1 cellular context compared by ENCODE assay signal in the genomic region with DNA sequence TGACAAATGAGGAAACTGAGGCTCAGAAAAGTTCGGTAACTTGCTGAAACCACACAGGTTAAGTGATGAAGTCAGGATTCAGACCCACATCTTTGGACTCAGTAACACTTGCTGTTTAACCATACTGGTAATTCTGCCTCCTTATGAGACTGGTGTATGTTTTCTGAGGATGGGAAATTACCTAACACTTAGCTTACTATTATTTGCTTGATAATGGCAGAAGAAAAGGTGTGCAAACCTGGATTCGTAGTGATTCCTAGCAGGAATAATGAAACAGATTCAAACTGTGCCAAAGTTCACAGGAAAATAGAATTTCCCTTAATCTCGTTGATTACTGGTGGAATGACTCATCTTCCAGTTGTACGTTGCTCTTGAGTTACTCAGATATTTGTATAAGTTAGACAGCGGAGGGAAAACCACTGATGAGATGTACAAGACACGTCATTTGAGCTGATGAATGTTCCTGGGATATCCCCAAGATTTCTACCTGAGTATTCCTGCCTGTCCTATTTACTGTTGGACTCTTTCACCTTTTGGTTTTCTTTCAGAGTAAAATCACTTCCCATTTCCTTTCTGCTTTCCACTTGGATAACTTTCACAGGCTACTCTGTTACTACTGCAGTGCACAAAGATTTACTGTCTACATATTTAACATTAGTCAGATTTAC.
TF ChIP-seq lines count a peak whose summit lies in the region.

No MANE protein-coding gene starts in this region.

TF ChIP-seq in HepG2, 621 proteins besides CTCF, POLR2A, EP300 and RAD21 (continued from another document and continues in another):
- TF ChIP-seq, protein P1, sequence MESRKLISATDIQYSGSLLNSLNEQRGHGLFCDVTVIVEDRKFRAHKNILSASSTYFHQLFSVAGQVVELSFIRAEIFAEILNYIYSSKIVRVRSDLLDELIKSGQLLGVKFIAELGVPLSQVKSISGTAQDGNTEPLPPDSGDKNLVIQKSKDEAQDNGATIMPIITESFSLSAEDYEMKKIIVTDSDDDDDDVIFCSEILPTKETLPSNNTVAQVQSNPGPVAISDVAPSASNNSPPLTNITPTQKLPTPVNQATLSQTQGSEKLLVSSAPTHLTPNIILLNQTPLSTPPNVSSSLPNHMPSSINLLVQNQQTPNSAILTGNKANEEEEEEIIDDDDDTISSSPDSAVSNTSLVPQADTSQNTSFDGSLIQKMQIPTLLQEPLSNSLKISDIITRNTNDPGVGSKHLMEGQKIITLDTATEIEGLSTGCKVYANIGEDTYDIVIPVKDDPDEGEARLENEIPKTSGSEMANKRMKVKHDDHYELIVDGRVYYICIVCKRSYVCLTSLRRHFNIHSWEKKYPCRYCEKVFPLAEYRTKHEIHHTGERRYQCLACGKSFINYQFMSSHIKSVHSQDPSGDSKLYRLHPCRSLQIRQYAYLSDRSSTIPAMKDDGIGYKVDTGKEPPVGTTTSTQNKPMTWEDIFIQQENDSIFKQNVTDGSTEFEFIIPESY (CRISPR knock-in tag; IDR thresholded peaks at IDR 0.05) = no peak
- no peak for TF ChIP-seq BORCS8-MEF2B (CRISPR knock-in tag; IDR thresholded peaks at IDR 0.05)
- no peak for TF ChIP-seq ZNF616 (CRISPR knock-in tag; IDR thresholded peaks at IDR 0.05; ENCODE audit: low read depth)
- TF ChIP-seq ZNF761 (CRISPR knock-in tag; conservative IDR thresholded peaks at IDR 0.05) = no peak
- TF ChIP-seq MTA1 (CRISPR knock-in tag; IDR thresholded peaks at IDR 0.05; ENCODE audit: borderline replicate concordance) = no peak
- TF ChIP-seq, protein P2, sequence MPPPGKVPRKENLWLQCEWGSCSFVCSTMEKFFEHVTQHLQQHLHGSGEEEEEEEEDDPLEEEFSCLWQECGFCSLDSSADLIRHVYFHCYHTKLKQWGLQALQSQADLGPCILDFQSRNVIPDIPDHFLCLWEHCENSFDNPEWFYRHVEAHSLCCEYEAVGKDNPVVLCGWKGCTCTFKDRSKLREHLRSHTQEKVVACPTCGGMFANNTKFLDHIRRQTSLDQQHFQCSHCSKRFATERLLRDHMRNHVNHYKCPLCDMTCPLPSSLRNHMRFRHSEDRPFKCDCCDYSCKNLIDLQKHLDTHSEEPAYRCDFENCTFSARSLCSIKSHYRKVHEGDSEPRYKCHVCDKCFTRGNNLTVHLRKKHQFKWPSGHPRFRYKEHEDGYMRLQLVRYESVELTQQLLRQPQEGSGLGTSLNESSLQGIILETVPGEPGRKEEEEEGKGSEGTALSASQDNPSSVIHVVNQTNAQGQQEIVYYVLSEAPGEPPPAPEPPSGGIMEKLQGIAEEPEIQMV (CRISPR knock-in tag; IDR thresholded peaks at IDR 0.05; ENCODE audit: low read depth) = no peak
- TF ChIP-seq PHB2 (IDR thresholded peaks at IDR 0.05; ENCODE audit: partially characterized antibody) = no peak
- no peak for TF ChIP-seq TGIF2 (CRISPR knock-in tag; IDR thresholded peaks at IDR 0.05)
- TF ChIP-seq NR3C1 (CRISPR knock-in tag; IDR thresholded peaks at IDR 0.05) = no peak
- peak; percentile 99 for TF ChIP-seq PPARG (CRISPR knock-in tag; conservative IDR thresholded peaks at IDR 0.05)
- no peak for TF ChIP-seq ZIK1 (CRISPR knock-in tag; IDR thresholded peaks at IDR 0.05; ENCODE audit: borderline replicate concordance, low read depth)
- TF ChIP-seq POLR2AphosphoS2 (IDR thresholded peaks at IDR 0.05; ENCODE audit: low read depth, low read length) = no peak
- no peak for TF ChIP-seq HNRNPK (IDR thresholded peaks at IDR 0.05; ENCODE audit: low read depth, low read length, poor library complexity, severe bottlenecking)
- TF ChIP-seq ZSCAN22 (CRISPR knock-in tag; IDR thresholded peaks at IDR 0.05) = no peak
- no peak for TF ChIP-seq TMF1 (CRISPR knock-in tag; IDR thresholded peaks at IDR 0.05; ENCODE audit: low read depth)
- TF ChIP-seq ZNF75D (CRISPR knock-in tag; IDR thresholded peaks at IDR 0.05; ENCODE audit: borderline replicate concordance) = no peak
- TF ChIP-seq ZEB1 (IDR thresholded peaks at IDR 0.05; ENCODE audit: insufficient replicate concordance, low read depth) = no peak
- TF ChIP-seq, protein P3, sequence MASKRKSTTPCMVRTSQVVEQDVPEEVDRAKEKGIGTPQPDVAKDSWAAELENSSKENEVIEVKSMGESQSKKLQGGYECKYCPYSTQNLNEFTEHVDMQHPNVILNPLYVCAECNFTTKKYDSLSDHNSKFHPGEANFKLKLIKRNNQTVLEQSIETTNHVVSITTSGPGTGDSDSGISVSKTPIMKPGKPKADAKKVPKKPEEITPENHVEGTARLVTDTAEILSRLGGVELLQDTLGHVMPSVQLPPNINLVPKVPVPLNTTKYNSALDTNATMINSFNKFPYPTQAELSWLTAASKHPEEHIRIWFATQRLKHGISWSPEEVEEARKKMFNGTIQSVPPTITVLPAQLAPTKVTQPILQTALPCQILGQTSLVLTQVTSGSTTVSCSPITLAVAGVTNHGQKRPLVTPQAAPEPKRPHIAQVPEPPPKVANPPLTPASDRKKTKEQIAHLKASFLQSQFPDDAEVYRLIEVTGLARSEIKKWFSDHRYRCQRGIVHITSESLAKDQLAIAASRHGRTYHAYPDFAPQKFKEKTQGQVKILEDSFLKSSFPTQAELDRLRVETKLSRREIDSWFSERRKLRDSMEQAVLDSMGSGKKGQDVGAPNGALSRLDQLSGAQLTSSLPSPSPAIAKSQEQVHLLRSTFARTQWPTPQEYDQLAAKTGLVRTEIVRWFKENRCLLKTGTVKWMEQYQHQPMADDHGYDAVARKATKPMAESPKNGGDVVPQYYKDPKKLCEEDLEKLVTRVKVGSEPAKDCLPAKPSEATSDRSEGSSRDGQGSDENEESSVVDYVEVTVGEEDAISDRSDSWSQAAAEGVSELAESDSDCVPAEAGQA (IDR thresholded peaks at IDR 0.05; ENCODE audit: low read depth) = no peak; the same call in 1 of the 2 replicates
- TF ChIP-seq, protein P3 (CRISPR knock-in tag; IDR thresholded peaks at IDR 0.05; ENCODE audit: borderline replicate concordance) = no peak
- TF ChIP-seq TBX3 (IDR thresholded peaks at IDR 0.05; ENCODE audit: borderline replicate concordance) = no peak
- TF ChIP-seq ZNF274 (CRISPR knock-in tag; IDR thresholded peaks at IDR 0.05) = no peak
- TF ChIP-seq ZNF367 (CRISPR knock-in tag; IDR thresholded peaks at IDR 0.05; ENCODE audit: borderline replicate concordance) = no peak
- TF ChIP-seq GMEB2 (CRISPR knock-in tag; IDR thresholded peaks at IDR 0.05; ENCODE audit: low read depth) = no peak
- no peak for TF ChIP-seq TCF7 (IDR thresholded peaks at IDR 0.05; ENCODE audit: low read depth)
- no peak for TF ChIP-seq ZC3H13 (CRISPR knock-in tag; IDR thresholded peaks at IDR 0.05)
- TF ChIP-seq HNRNPLL (IDR thresholded peaks at IDR 0.05; ENCODE audit: low read depth, low read length, poor library complexity, severe bottlenecking) = no peak
- no peak for TF ChIP-seq ZNF879 (CRISPR knock-in tag; IDR thresholded peaks at IDR 0.05)
- no peak for TF ChIP-seq FOXJ3 (CRISPR knock-in tag; IDR thresholded peaks at IDR 0.05; ENCODE audit: borderline replicate concordance)
- TF ChIP-seq MEIS1 (CRISPR knock-in tag; IDR thresholded peaks at IDR 0.05; ENCODE audit: borderline replicate concordance) = 0 out of 2 replicates have a peak, but pooled peaks have one; percentile 3
- no peak for TF ChIP-seq ZKSCAN1 (IDR thresholded peaks at IDR 0.05; ENCODE audit: low read length)
- TF ChIP-seq NRL (CRISPR knock-in tag; IDR thresholded peaks at IDR 0.05; ENCODE audit: borderline replicate concordance) = no peak
- 0 out of 2 replicates have a peak, but pooled peaks have one; percentile 17 for TF ChIP-seq RFX3 (CRISPR knock-in tag; IDR thresholded peaks at IDR 0.05)
- TF ChIP-seq, protein P4, sequence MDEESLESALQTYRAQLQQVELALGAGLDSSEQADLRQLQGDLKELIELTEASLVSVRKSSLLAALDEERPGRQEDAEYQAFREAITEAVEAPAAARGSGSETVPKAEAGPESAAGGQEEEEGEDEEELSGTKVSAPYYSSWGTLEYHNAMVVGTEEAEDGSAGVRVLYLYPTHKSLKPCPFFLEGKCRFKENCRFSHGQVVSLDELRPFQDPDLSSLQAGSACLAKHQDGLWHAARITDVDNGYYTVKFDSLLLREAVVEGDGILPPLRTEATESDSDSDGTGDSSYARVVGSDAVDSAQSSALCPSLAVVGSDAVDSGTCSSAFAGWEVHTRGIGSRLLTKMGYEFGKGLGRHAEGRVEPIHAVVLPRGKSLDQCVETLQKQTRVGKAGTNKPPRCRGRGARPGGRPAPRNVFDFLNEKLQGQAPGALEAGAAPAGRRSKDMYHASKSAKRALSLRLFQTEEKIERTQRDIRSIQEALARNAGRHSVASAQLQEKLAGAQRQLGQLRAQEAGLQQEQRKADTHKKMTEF (CRISPR knock-in tag; IDR thresholded peaks at IDR 0.05) = peak; percentile 61
- no peak; the same call in 1 of the 2 replicates for TF ChIP-seq MEIS2 (CRISPR knock-in tag; IDR thresholded peaks at IDR 0.05)
- TF ChIP-seq TRAFD1 (CRISPR knock-in tag; IDR thresholded peaks at IDR 0.05; ENCODE audit: borderline replicate concordance) = no peak
- TF ChIP-seq ZNF17 (CRISPR knock-in tag; IDR thresholded peaks at IDR 0.05) = no peak
- TF ChIP-seq ZNF878 (CRISPR knock-in tag; IDR thresholded peaks at IDR 0.05) = no peak
- TF ChIP-seq FOXK1 (CRISPR knock-in tag; IDR thresholded peaks at IDR 0.05; ENCODE audit: borderline replicate concordance, low read depth) = peak; percentile 73; the same call in 1 of the 2 replicates
- TF ChIP-seq ZSCAN25 (CRISPR knock-in tag; IDR thresholded peaks at IDR 0.05) = no peak
- TF ChIP-seq, protein P5, sequence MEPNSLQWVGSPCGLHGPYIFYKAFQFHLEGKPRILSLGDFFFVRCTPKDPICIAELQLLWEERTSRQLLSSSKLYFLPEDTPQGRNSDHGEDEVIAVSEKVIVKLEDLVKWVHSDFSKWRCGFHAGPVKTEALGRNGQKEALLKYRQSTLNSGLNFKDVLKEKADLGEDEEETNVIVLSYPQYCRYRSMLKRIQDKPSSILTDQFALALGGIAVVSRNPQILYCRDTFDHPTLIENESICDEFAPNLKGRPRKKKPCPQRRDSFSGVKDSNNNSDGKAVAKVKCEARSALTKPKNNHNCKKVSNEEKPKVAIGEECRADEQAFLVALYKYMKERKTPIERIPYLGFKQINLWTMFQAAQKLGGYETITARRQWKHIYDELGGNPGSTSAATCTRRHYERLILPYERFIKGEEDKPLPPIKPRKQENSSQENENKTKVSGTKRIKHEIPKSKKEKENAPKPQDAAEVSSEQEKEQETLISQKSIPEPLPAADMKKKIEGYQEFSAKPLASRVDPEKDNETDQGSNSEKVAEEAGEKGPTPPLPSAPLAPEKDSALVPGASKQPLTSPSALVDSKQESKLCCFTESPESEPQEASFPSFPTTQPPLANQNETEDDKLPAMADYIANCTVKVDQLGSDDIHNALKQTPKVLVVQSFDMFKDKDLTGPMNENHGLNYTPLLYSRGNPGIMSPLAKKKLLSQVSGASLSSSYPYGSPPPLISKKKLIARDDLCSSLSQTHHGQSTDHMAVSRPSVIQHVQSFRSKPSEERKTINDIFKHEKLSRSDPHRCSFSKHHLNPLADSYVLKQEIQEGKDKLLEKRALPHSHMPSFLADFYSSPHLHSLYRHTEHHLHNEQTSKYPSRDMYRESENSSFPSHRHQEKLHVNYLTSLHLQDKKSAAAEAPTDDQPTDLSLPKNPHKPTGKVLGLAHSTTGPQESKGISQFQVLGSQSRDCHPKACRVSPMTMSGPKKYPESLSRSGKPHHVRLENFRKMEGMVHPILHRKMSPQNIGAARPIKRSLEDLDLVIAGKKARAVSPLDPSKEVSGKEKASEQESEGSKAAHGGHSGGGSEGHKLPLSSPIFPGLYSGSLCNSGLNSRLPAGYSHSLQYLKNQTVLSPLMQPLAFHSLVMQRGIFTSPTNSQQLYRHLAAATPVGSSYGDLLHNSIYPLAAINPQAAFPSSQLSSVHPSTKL (CRISPR knock-in tag; IDR thresholded peaks at IDR 0.05) = peak; percentile 92
- TF ChIP-seq ZNF747 (CRISPR knock-in tag; IDR thresholded peaks at IDR 0.05; ENCODE audit: borderline replicate concordance) = no peak
- no peak for TF ChIP-seq ZSCAN29 (CRISPR knock-in tag; conservative IDR thresholded peaks at IDR 0.05)
- no peak for TF ChIP-seq ZNF343 (CRISPR knock-in tag; IDR thresholded peaks at IDR 0.05)
- no peak for TF ChIP-seq KLF12 (CRISPR knock-in tag; IDR thresholded peaks at IDR 0.05; ENCODE audit: borderline replicate concordance)
